ENCODE assay signal across 11 cellular contexts in the genomic region with DNA sequence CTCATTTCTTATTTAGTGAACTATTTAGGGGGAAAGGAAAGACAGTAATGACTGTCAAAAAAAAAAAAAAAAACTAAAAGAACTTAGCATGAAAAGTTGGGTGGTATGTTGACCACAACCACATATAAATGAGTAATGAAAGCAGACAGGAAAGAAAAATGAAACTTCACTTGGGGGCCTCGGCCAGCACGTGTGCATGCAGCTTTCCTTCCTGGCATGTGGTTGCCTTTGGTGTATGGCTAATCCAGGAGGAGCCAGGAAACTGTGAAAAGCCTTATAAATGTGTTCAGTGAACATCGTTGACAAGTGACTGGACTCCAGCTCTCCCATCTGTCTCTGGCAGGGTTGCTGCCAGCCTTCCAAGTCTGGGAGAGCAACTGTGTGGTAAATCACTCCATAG.
DNase-seq lines count a peak whose midpoint lies in the region; ATAC-seq and TF ChIP-seq lines count a peak whose summit lies in the region.
"Had no signal": no experiment of that assay in that cellular context is flagged by ENCODE, and none has a peak within 500 bp of the region (broad histone marks: within the 10 kb centered on the region; RNA-seq: fewer than 3 reads in every experiment).

No MANE protein-coding gene starts in this region.

- CTCF ChIA-PET in activated naive CD4-positive, alpha-beta T cell treated with anti-CD3 and anti-CD28 coated beads, Interleukin-2, amount 10 ng/mL, durations not matched to agents 7 days and 5 days (lab: Charles Lee): no interaction called here

- peaks cover 0 to 12% of the 10 kb centered on the region in 2 donors for H3K9me3 Mint-ChIP-seq in stimulated activated naive CD8-positive, alpha-beta T cell treated with anti-CD3 and anti-CD28 coated beads, Interleukin-15, amount 100 ng/mL, for 72 hours
- H3K9me3 Mint-ChIP-seq in activated naive CD4-positive, alpha-beta T cell treated with anti-CD3 and anti-CD28 coated beads, Interleukin-2, amount 10 ng/mL, durations not matched to agents 7 days and 5 days: no peaks in the 10 kb centered on the region
- H3K9me3 Mint-ChIP-seq: activated naive CD4-positive, alpha-beta T cell treated with anti-CD3 and anti-CD28 coated beads, Interleukin-2, amount 50 U/mL, for 24 hours had no signal

- peak in 1 of 2 donors; percentile 12 for DNase-seq in stimulated activated naive CD8-positive, alpha-beta T cell treated with anti-CD3 and anti-CD28 coated beads, Interleukin-15, amount 100 ng/mL, for 72 hours
- no peak for DNase-seq in stimulated activated naive CD8-positive, alpha-beta T cell treated with anti-CD3 and anti-CD28 coated beads, Interleukin-15, Interleukin-2, amounts not matched to agents 100 U/mL and 50 U/mL, for 24 hours
- DNase-seq in choroid plexus epithelial cell (ENCODE audit: low read depth): peak; percentile 71
- DNase-seq in germinal center (ENCODE audit: low spot score): no peak
- DNase-seq in activated naive CD4-positive, alpha-beta T cell treated with anti-CD3 and anti-CD28 coated beads, Interleukin-2, amount 10 ng/mL, durations not matched to agents 7 days and 5 days: no peak
- DNase-seq in HuH-7 (ENCODE audit: low spot score): no peak
- DNase-seq in RKO (ENCODE audit: low spot score): no peak

- no peaks in the 10 kb centered on the region for H3K36me3 Mint-ChIP-seq in activated naive CD4-positive, alpha-beta T cell treated with anti-CD3 and anti-CD28 coated beads, Interleukin-2, amount 10 ng/mL, durations not matched to agents 7 days and 5 days
- H3K36me3 Mint-ChIP-seq: activated naive CD4-positive, alpha-beta T cell treated with anti-CD3 and anti-CD28 coated beads, Interleukin-2, amount 50 U/mL, for 24 hours; mesothelial cell of epicardium had no signal

- no peak overlapping the region for H3K27ac Mint-ChIP-seq in stimulated activated naive CD8-positive, alpha-beta T cell treated with anti-CD3 and anti-CD28 coated beads, Interleukin-15, amount 100 ng/mL, for 72 hours
- no peak overlapping the region for H3K27ac Mint-ChIP-seq in activated naive CD4-positive, alpha-beta T cell treated with anti-CD3 and anti-CD28 coated beads, Interleukin-2, amount 10 ng/mL, durations not matched to agents 7 days and 5 days
- H3K27ac Mint-ChIP-seq: activated naive CD4-positive, alpha-beta T cell treated with anti-CD3 and anti-CD28 coated beads, Interleukin-2, amount 50 U/mL, for 24 hours; mesothelial cell of epicardium; stimulated activated naive CD8-positive, alpha-beta T cell treated with anti-CD3 and anti-CD28 coated beads, Interleukin-15, Interleukin-2, amounts not matched to agents 100 ng/mL and 50 ng/mL, for 24 hours had no signal

- H3K27me3 Mint-ChIP-seq in stimulated activated naive CD8-positive, alpha-beta T cell treated with anti-CD3 and anti-CD28 coated beads, Interleukin-15, amount 100 ng/mL, for 72 hours: peaks cover 19% of the 10 kb centered on the region
- H3K27me3 Mint-ChIP-seq in activated naive CD4-positive, alpha-beta T cell treated with anti-CD3 and anti-CD28 coated beads, Interleukin-2, amount 10 ng/mL, durations not matched to agents 7 days and 5 days: no peaks in the 10 kb centered on the region

- peak; percentile 69 for ATAC-seq in stimulated activated naive CD8-positive, alpha-beta T cell treated with anti-CD3 and anti-CD28 coated beads, Interleukin-15, amount 100 ng/mL, for 72 hours
- no peak for ATAC-seq in stimulated activated naive CD8-positive, alpha-beta T cell treated with anti-CD3 and anti-CD28 coated beads, Interleukin-15, Interleukin-2, amounts not matched to agents 100 U/mL and 50 U/mL, for 24 hours
- peak; percentile 80 for ATAC-seq in HG03571 (IDR thresholded peaks at IDR 0.05; ENCODE audit: unreplicated experiment)

- no peak overlapping the region for H3K4me3 ChIP-seq in choroid plexus epithelial cell (ENCODE audit: low read depth, low read length)

- H3K4me1 Mint-ChIP-seq in stimulated activated naive CD8-positive, alpha-beta T cell treated with anti-CD3 and anti-CD28 coated beads, Interleukin-15, amount 100 ng/mL, for 72 hours: peaks cover 14% of the 10 kb centered on the region
- peaks cover 5% of the 10 kb centered on the region for H3K4me1 Mint-ChIP-seq in activated naive CD4-positive, alpha-beta T cell treated with anti-CD3 and anti-CD28 coated beads, Interleukin-2, amount 10 ng/mL, durations not matched to agents 7 days and 5 days

- no peak for TF ChIP-seq CTCF in choroid plexus epithelial cell (conservative IDR thresholded peaks at IDR 0.05; ENCODE audit: low read depth, low read length)

- peak overlapping the region in 1 of 2 donors; percentile 44 for H3K4me3 Mint-ChIP-seq in stimulated activated naive CD8-positive, alpha-beta T cell treated with anti-CD3 and anti-CD28 coated beads, Interleukin-15, amount 100 ng/mL, for 72 hours
- H3K4me3 Mint-ChIP-seq in activated naive CD4-positive, alpha-beta T cell treated with anti-CD3 and anti-CD28 coated beads, Interleukin-2, amount 10 ng/mL, durations not matched to agents 7 days and 5 days: no peak overlapping the region
- H3K4me3 Mint-ChIP-seq: activated naive CD4-positive, alpha-beta T cell treated with anti-CD3 and anti-CD28 coated beads, Interleukin-2, amount 50 U/mL, for 24 hours; mesothelial cell of epicardium; stimulated activated naive CD8-positive, alpha-beta T cell treated with anti-CD3 and anti-CD28 coated beads, Interleukin-15, Interleukin-2, amounts not matched to agents 100 ng/mL and 50 ng/mL, for 24 hours had no signal
